ENCODE assay signal across 23 cellular contexts in genomic region chr2:186576614-186577013, GRCh38. TPM values are rescaled to one million over a fixed set of nuclear protein-coding genes. Genes with fewer than 3 reads are reported as not detected.
DNase-seq lines count a peak whose midpoint lies in the region; ATAC-seq, FAIRE-seq and TF ChIP-seq lines count a peak whose summit lies in the region.
"Had no signal": no experiment of that assay in that cellular context is flagged by ENCODE, and none has a peak within 500 bp of the region (broad histone marks: within the 10 kb centered on the region; RNA-seq: fewer than 3 reads in every experiment).

No MANE protein-coding gene starts in this region.

- H3K4me3 Mint-ChIP-seq in astrocyte (ENCODE audit: unreplicated experiment) (no peak overlapping the region), osteocyte (ENCODE audit: unreplicated experiment) (no peak overlapping the region)
- H3K4me3 Mint-ChIP-seq: activated B cell treated with CpG ODN at 0.5 μM for 24 hours; activated T-helper 17 cell treated with anti-CD3 and anti-CD28 coated beads, Interleukin-2, amount 50 U/mL, for 72 hours; B cell had no signal

- H3K9me3 ChIP-seq in astrocyte (ENCODE audit: insufficient read depth, low read depth, low read length) = no peaks in the 10 kb centered on the region
- no peaks in the 10 kb centered on the region for H3K9me3 ChIP-seq in testis
- H3K9me3 ChIP-seq: heart right ventricle, neutrophil had no signal

- H3K27ac ChIP-seq in astrocyte (ENCODE audit: low read depth, low read length) = peak overlapping the region; percentile 92
- no peak overlapping the region for H3K27ac ChIP-seq in testis
- H3K27ac ChIP-seq: neutrophil had no signal

- no peaks in the 10 kb centered on the region for H3K9me3 Mint-ChIP-seq in astrocyte (ENCODE audit: unreplicated experiment)
- H3K9me3 Mint-ChIP-seq in osteocyte (ENCODE audit: unreplicated experiment) = no peaks in the 10 kb centered on the region
- H3K9me3 Mint-ChIP-seq: activated B cell treated with CpG ODN at 0.5 μM for 24 hours; activated T-helper 17 cell treated with anti-CD3 and anti-CD28 coated beads, Interleukin-2, amount 50 U/mL, for 72 hours had no signal

- no peak for TF ChIP-seq POLR2A in testis (IDR thresholded peaks at IDR 0.05)

- H3K9ac ChIP-seq in astrocyte (ENCODE audit: low read length) = peak overlapping the region; percentile 8

- no peaks in the 10 kb centered on the region for H4K20me1 ChIP-seq in astrocyte (ENCODE audit: insufficient read depth, low read length)

- H3K4me1 Mint-ChIP-seq in astrocyte (ENCODE audit: low read depth, unreplicated experiment) (peaks cover 35% of the 10 kb centered on the region), osteocyte (ENCODE audit: unreplicated experiment) (peaks cover 42% of the 10 kb centered on the region)
- H3K4me1 Mint-ChIP-seq: activated T-helper 17 cell treated with anti-CD3 and anti-CD28 coated beads, Interleukin-2, amount 50 U/mL, for 72 hours; B cell had no signal

- intact Hi-C loops in testis (cut with DNase I; ENCODE audit: low total_unique reads) = no loop called here

- H3K4me3 ChIP-seq in astrocyte (ENCODE audit: insufficient read depth, low read depth, low read length) (no peak overlapping the region), fibroblast of pulmonary artery (replicated peaks; ENCODE audit: low read depth, low read length) (no peak overlapping the region), testis (no peak overlapping the region)
- H3K4me3 ChIP-seq: heart right ventricle had no signal

- no peak overlapping the region for H3K4me2 ChIP-seq in astrocyte (ENCODE audit: low read length)

- peak overlapping the region; percentile 99 for H3K27ac Mint-ChIP-seq in astrocyte (ENCODE audit: unreplicated experiment)
- H3K27ac Mint-ChIP-seq in osteocyte (ENCODE audit: unreplicated experiment) = peak overlapping the region; percentile 53
- H3K27ac Mint-ChIP-seq: activated B cell treated with CpG ODN at 0.5 μM for 24 hours; activated T-helper 17 cell treated with anti-CD3 and anti-CD28 coated beads, Interleukin-2, amount 50 U/mL, for 72 hours; B cell had no signal

- DNase-seq in AG20443 (ENCODE audit: low spot score) = peak; percentile 34
- peak; percentile 78 for DNase-seq in astrocyte (ENCODE audit: low read depth)
- DNase-seq in fibroblast of pulmonary artery (ENCODE audit: low read depth) = peak; percentile 66
- no peak for DNase-seq in osteocyte (ENCODE audit: extremely low spot score, unreplicated experiment)
- no peak for DNase-seq in NCI-H187 (lab: John Stamatoyannopoulos, UW)
- DNase-seq in SIG-M5 treated with dmso at 0.1 percent for 504 hours (lab: John Stamatoyannopoulos, UW; ENCODE audit: unreplicated experiment) = no peak
- no peak for DNase-seq in testis
- DNase-seq: activated B cell treated with CpG ODN at 0.5 μM for 24 hours, heart right ventricle, kidney, midbrain, NCI-H2107, NCI-H524 treated with DMSO at 0.1 percent for 48 hours, right cardiac atrium, SHP77, T-helper 2 cell had no signal

- TF ChIP-seq CTCF in astrocyte (IDR thresholded peaks at IDR 0.05; ENCODE audit: insufficient read depth, low read depth, low read length) = no peak
- TF ChIP-seq CTCF in fibroblast of pulmonary artery (IDR thresholded peaks at IDR 0.05; ENCODE audit: low read length, missing control alignments) = no peak
- TF ChIP-seq CTCF in osteocyte (IDR thresholded peaks at IDR 0.05) = no peak
- no peak for TF ChIP-seq CTCF in testis (IDR thresholded peaks at IDR 0.05)

- no peak for ATAC-seq in HG02884 (IDR thresholded peaks at IDR 0.05; ENCODE audit: unreplicated experiment)
- ATAC-seq: activated T-helper 17 cell treated with anti-CD3 and anti-CD28 coated beads, Interleukin-2, amount 50 U/mL, for 72 hours; HCT116; right cardiac atrium had no signal

- peaks cover 1% of the 10 kb centered on the region for H3K36me3 Mint-ChIP-seq in astrocyte (ENCODE audit: low read depth, unreplicated experiment)
- no peaks in the 10 kb centered on the region for H3K36me3 Mint-ChIP-seq in osteocyte (ENCODE audit: unreplicated experiment)

- H3K36me3 ChIP-seq in astrocyte (ENCODE audit: insufficient read depth, low read length) (no peaks in the 10 kb centered on the region), testis (ENCODE audit: low read depth, missing control alignments) (no peaks in the 10 kb centered on the region)
- H3K36me3 ChIP-seq: heart right ventricle, neutrophil had no signal

- H3K79me2 ChIP-seq in astrocyte (ENCODE audit: insufficient read depth, low read length) = no peaks in the 10 kb centered on the region

- H2AFZ ChIP-seq in astrocyte (ENCODE audit: low read depth, low read length) = peak overlapping the region; percentile 35

- H3K4me1 ChIP-seq in astrocyte (ENCODE audit: insufficient read depth, low read length) = peaks cover 24% of the 10 kb centered on the region
- H3K4me1 ChIP-seq in testis = no peaks in the 10 kb centered on the region

- no peaks in the 10 kb centered on the region for H3K27me3 Mint-ChIP-seq in astrocyte (ENCODE audit: low read depth, unreplicated experiment)
- no peaks in the 10 kb centered on the region for H3K27me3 Mint-ChIP-seq in osteocyte (ENCODE audit: unreplicated experiment)
- H3K27me3 Mint-ChIP-seq: activated B cell treated with CpG ODN at 0.5 μM for 24 hours had no signal

- FAIRE-seq in astrocyte (lab: Jason Lieb, UNC) = no peak
- FAIRE-seq: colon, endothelial cell of umbilical vein, kidney had no signal

- 79 to 80% methylated on average over 3 of the region's 3 CpGs for WGBS in testis, 2 donors

- H3K27me3 ChIP-seq in astrocyte (ENCODE audit: insufficient read depth, low read length) (no peaks in the 10 kb centered on the region), testis (no peaks in the 10 kb centered on the region)
- H3K27me3 ChIP-seq: heart right ventricle, neutrophil had no signal

RNA-seq across cellular contexts. Expression of gene ITGAV, which starts 13.2 kb away (rescaled TPM):
- total RNA-seq in astrocyte (661 and 779 TPM in 2 replicates), osteocyte (141 and 146 TPM in 2 replicates), testis (10 to 100 TPM; 62.2 to 93.3 TPM)
- 23.5 TPM for polyA plus RNA-seq in testis (ENCODE audit: insufficient read depth, low read depth, low replicate concordance)

Comparison
In these comparisons a context has a peak if more than half of its experiments do, and no peak if none do; other contexts are left out.
1. DNase-seq: peak in AG20443 (single experiment), astrocyte (single experiment) and fibroblast of pulmonary artery (single experiment); none in osteocyte (single experiment), NCI-H187 (0 of 2), SIG-M5 treated with dmso at 0.1 percent for 504 hours (single experiment) and testis (single experiment).